8 cellular contexts compared by ENCODE assay signal in the genomic region with DNA sequence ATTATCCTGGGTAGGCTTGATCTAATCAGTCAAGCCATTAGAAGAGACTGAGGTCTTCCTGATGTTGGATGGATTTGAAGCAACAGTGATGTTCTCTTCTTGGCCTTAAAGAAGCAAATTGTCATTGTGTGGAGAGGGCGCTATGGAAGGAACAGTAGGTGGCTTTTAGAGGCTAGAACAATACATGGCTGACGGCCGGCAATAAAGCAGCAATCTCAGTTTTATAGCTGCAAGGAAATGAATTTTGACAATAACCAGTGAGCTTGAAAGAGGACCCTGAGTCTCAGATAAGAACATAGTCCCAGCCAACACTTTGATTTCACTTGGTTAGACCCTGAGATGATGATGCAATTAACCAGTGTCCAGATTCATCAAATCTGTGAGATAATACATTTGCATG.
"Had no signal": no experiment of that assay in that cellular context is flagged by ENCODE, and none has a peak within 500 bp of the region (broad histone marks: within the 10 kb centered on the region; RNA-seq: fewer than 3 reads in every experiment).

No MANE protein-coding gene starts in this region.

- H3K27ac Mint-ChIP-seq: HFFc6 had no signal

- DNase-seq: GM23248, GOT3, H7, HFFc6, KG1 had no signal

- H2AFZ ChIP-seq: GM23248 had no signal

- H3K9me3 Mint-ChIP-seq: HFFc6 had no signal

- H3K4me3 ChIP-seq: GM23248, HAP-1, K562 had no signal

- ATAC-seq: HCT116, K562 had no signal

- H3K27ac ChIP-seq: GM23248 had no signal

- H3K9me3 ChIP-seq: HAP-1 had no signal

- H3K36me3 ChIP-seq: HAP-1 had no signal

- H3K9ac ChIP-seq: GM23248 had no signal

- H3K4me1 ChIP-seq: HAP-1 had no signal

- H3K4me3 Mint-ChIP-seq: HFFc6 had no signal
